ENCODE assay signal across 7 cellular contexts in genomic region chr5:181224390-181225234, GRCh38. TPM values are rescaled to one million over a fixed set of nuclear protein-coding genes. Genes with fewer than 3 reads are reported as not detected.
DNase-seq lines count a peak whose midpoint lies in the region; ATAC-seq, FAIRE-seq and TF ChIP-seq lines count a peak whose summit lies in the region.

No MANE protein-coding gene starts in this region.

- H3K36me3 Mint-ChIP-seq in activated CD8-positive, alpha-beta T cell treated with anti-CD3 and anti-CD28 coated beads, Interleukin-2, amount 10 ng/mL, durations not matched to agents 7 days and 5 days (ENCODE audit: low read depth) = peaks cover 36% of the 10 kb centered on the region
- peaks cover 78% of the 10 kb centered on the region for H3K36me3 Mint-ChIP-seq in stimulated activated effector memory CD8-positive, alpha-beta T cell treated with anti-CD3 and anti-CD28 coated beads, Interleukin-12 subunit alpha, Interleukin-12 subunit beta, amount 100 ng/mL, for 72 hours

- intact Hi-C loops in right cardiac atrium (cut with DNase I) = loop anchor here in 2 of 4 donors (5.0 kb wide), 1 partner anchor 37 kb away; no protein-coding TSS in a partner anchor

- no peak for TF ChIP-seq CTCF in HL-60 (IDR thresholded peaks at IDR 0.05; ENCODE audit: insufficient read depth, low read length)

- peaks cover 66% of the 10 kb centered on the region for H3K4me1 Mint-ChIP-seq in activated CD8-positive, alpha-beta T cell treated with anti-CD3 and anti-CD28 coated beads, Interleukin-2, amount 10 ng/mL, durations not matched to agents 7 days and 5 days (ENCODE audit: low read depth)
- peaks cover 64% of the 10 kb centered on the region for H3K4me1 Mint-ChIP-seq in stimulated activated effector memory CD8-positive, alpha-beta T cell treated with anti-CD3 and anti-CD28 coated beads, Interleukin-12 subunit alpha, Interleukin-12 subunit beta, amount 100 ng/mL, for 72 hours

- H3K4me3 ChIP-seq in HL-60 (replicated peaks; ENCODE audit: insufficient read depth, low read length) (peak overlapping the region; percentile 68), right cardiac atrium (ENCODE audit: low read length) (peak overlapping the region; percentile 67)

- no peak for FAIRE-seq in H54 (lab: Jason Lieb, UNC)

- POLR2A ChIA-PET in activated CD8-positive, alpha-beta T cell treated with anti-CD3 and anti-CD28 coated beads, Interleukin-2, amount 10 ng/mL, durations not matched to agents 7 days and 5 days (lab: Charles Lee) = interaction anchor here (0.6 to 8.9 kb wide), 9 partner anchors 10 to 51 kb away, joined by 3 to 157 read pairs (median 4); partner anchors contain the start of genes RACK1 and TRIM52

- CTCF ChIA-PET in activated CD8-positive, alpha-beta T cell treated with anti-CD3 and anti-CD28 coated beads, Interleukin-2, amount 10 ng/mL, durations not matched to agents 7 days and 5 days (lab: Charles Lee) = interaction anchor here (0.6 to 1.4 kb wide), 6 partner anchors 12 to 37 kb away, joined by 3 to 4 read pairs (median 4); partner anchors contain the start of gene RACK1

- no peaks in the 10 kb centered on the region for H3K27me3 Mint-ChIP-seq in activated CD8-positive, alpha-beta T cell treated with anti-CD3 and anti-CD28 coated beads, Interleukin-2, amount 10 ng/mL, durations not matched to agents 7 days and 5 days (ENCODE audit: low read depth)

- H3K27me3 ChIP-seq in HL-60 (ENCODE audit: insufficient read depth, poor library complexity, severe bottlenecking) (no peaks in the 10 kb centered on the region), right cardiac atrium (ENCODE audit: control insufficient read depth, insufficient read depth) (no peaks in the 10 kb centered on the region)

- peak overlapping the region; percentile 99 for H3K4me3 Mint-ChIP-seq in activated CD8-positive, alpha-beta T cell treated with anti-CD3 and anti-CD28 coated beads, Interleukin-2, amount 10 ng/mL, durations not matched to agents 7 days and 5 days
- peak overlapping the region; percentile 85 for H3K4me3 Mint-ChIP-seq in stimulated activated effector memory CD8-positive, alpha-beta T cell treated with anti-CD3 and anti-CD28 coated beads, Interleukin-12 subunit alpha, Interleukin-12 subunit beta, amount 100 ng/mL, for 72 hours

- ATAC-seq in activated CD8-positive, alpha-beta T cell treated with anti-CD3 and anti-CD28 coated beads, Interleukin-2, amount 10 ng/mL, durations not matched to agents 7 days and 5 days = no peak
- ATAC-seq in right cardiac atrium = no peak
- no peak for ATAC-seq in stimulated activated effector memory CD8-positive, alpha-beta T cell treated with anti-CD3 and anti-CD28 coated beads, Interleukin-12 subunit alpha, Interleukin-12 subunit beta, amount 100 ng/mL, for 72 hours
- no peak for ATAC-seq in GM21717 (IDR thresholded peaks at IDR 0.05; ENCODE audit: unreplicated experiment)
- no peak for ATAC-seq in HG02798 (IDR thresholded peaks at IDR 0.05; ENCODE audit: poor library complexity, unreplicated experiment)

- WGBS in right cardiac atrium = 74% methylated on average over 22 of the region's 22 CpGs

- H3K9me3 ChIP-seq in right cardiac atrium (ENCODE audit: control insufficient read depth, low read length) = no peaks in the 10 kb centered on the region

- peak overlapping the region; percentile 99 for H3K27ac Mint-ChIP-seq in activated CD8-positive, alpha-beta T cell treated with anti-CD3 and anti-CD28 coated beads, Interleukin-2, amount 10 ng/mL, durations not matched to agents 7 days and 5 days
- H3K27ac Mint-ChIP-seq in stimulated activated effector memory CD8-positive, alpha-beta T cell treated with anti-CD3 and anti-CD28 coated beads, Interleukin-12 subunit alpha, Interleukin-12 subunit beta, amount 100 ng/mL, for 72 hours = peak overlapping the region; percentile 100

- peaks cover 4% of the 10 kb centered on the region for H3K4me1 ChIP-seq in right cardiac atrium (ENCODE audit: control insufficient read depth, insufficient read depth, low read length)

- DNase-seq in HL-60 (ENCODE audit: low read depth in 1 of 2, low spot score in 1 of 2) (peak in 1 of 2 experiments; percentile 45), right cardiac atrium (peak in 2 of 3 donors; percentile 65 to 70), H54 (ENCODE audit: insufficient read length, low spot score) (no peak)
- peak; percentile 54 for DNase-seq in activated CD8-positive, alpha-beta T cell treated with anti-CD3 and anti-CD28 coated beads, Interleukin-2, amount 10 ng/mL, durations not matched to agents 7 days and 5 days
- peak in 1 of 2 donors; percentile 72 for DNase-seq in stimulated activated effector memory CD8-positive, alpha-beta T cell treated with anti-CD3 and anti-CD28 coated beads, Interleukin-12 subunit alpha, Interleukin-12 subunit beta, amount 100 ng/mL, for 72 hours (ENCODE audit: low spot score in 2 of 2)

- H3K27ac ChIP-seq in HL-60 (replicated peaks) = peak overlapping the region; percentile 97
- peak overlapping the region; percentile 95 for H3K27ac ChIP-seq in right cardiac atrium (ENCODE audit: low read length)

- no peaks in the 10 kb centered on the region for H3K9me3 Mint-ChIP-seq in activated CD8-positive, alpha-beta T cell treated with anti-CD3 and anti-CD28 coated beads, Interleukin-2, amount 10 ng/mL, durations not matched to agents 7 days and 5 days (ENCODE audit: insufficient read depth)
- no peaks in the 10 kb centered on the region for H3K9me3 Mint-ChIP-seq in stimulated activated effector memory CD8-positive, alpha-beta T cell treated with anti-CD3 and anti-CD28 coated beads, Interleukin-12 subunit alpha, Interleukin-12 subunit beta, amount 100 ng/mL, for 72 hours

- TF ChIP-seq POLR2A in H54 (IDR thresholded peaks at IDR 0.05; ENCODE audit: low read depth, low read length) = no peak

RNA-seq across cellular contexts. Expression of gene TRIM41, which starts 1.5 kb away (rescaled TPM):
- 10 to 100 TPM; 40.0 to 44.7 TPM for total RNA-seq in activated CD8-positive, alpha-beta T cell treated with anti-CD3 and anti-CD28 coated beads, Interleukin-2, amount 10 ng/mL, durations not matched to agents 7 days and 5 days
- total RNA-seq in right cardiac atrium = 10 to 100 TPM; 18.6 to 21.2 (median 21.0) TPM
- 17.0 TPM for polyA plus RNA-seq in right cardiac atrium

RNA-seq across cellular contexts. Expression of gene RACK1, which starts 19.1 kb away (rescaled TPM):
- 1,000 to 10,000 TPM; 1,796 to 1,942 TPM for total RNA-seq in activated CD8-positive, alpha-beta T cell treated with anti-CD3 and anti-CD28 coated beads, Interleukin-2, amount 10 ng/mL, durations not matched to agents 7 days and 5 days
- 100 to 1,000 TPM; 698 to 874 (median 743) TPM for total RNA-seq in right cardiac atrium
- 1,031 TPM for polyA plus RNA-seq in right cardiac atrium

RNA-seq across cellular contexts. Expression of gene TRIM7, which starts 19.6 kb away (rescaled TPM):
- 1 to 10 TPM; 1.1 to 1.5 TPM for total RNA-seq in activated CD8-positive, alpha-beta T cell treated with anti-CD3 and anti-CD28 coated beads, Interleukin-2, amount 10 ng/mL, durations not matched to agents 7 days and 5 days
- total RNA-seq in right cardiac atrium = 10 to 100 TPM in 1 of 4 donors, 1 to 10 TPM in 3; 3.8 to 13.1 (median 5.3) TPM
- polyA plus RNA-seq in right cardiac atrium = 4.4 TPM

RNA-seq across cellular contexts. Expression of gene TRIM52, which starts 36.3 kb away (rescaled TPM):
- total RNA-seq in activated CD8-positive, alpha-beta T cell treated with anti-CD3 and anti-CD28 coated beads, Interleukin-2, amount 10 ng/mL, durations not matched to agents 7 days and 5 days = 10 to 100 TPM; 22.4 to 23.2 TPM
- total RNA-seq in right cardiac atrium = 10 to 100 TPM in 2 of 4 donors, 1 to 10 TPM in 2; 8.2 to 11.6 (median 10.6) TPM
- polyA plus RNA-seq in right cardiac atrium = 9.3 TPM
